In the genomic region with DNA sequence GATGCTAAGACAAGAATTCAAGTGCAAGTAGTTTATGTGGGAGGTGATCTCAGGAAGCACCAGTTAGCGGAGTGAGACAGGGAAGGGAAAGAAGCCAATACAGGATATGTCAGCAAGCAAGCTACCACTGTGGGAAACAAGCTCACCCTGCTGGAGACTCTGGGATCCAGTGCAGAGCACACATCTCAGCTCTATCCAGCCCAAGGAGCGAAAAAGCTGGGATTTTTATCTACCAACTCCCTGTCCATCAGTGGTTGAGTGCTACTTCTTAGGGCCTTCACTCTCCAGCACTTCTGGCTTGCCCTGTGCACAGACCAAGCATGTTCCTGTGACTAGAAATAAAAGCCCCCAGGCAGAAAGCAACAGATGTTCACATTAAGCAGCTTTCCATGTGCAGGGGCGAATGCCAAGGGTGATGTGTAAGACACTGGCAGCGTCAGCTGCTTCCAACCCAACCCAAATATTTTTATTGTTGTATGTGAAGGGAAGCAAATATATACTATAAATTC, we compare ENCODE assay signal across 1 cellular context.
TF ChIP-seq lines count a peak whose summit lies in the region.

No MANE protein-coding gene starts in this region.

TF ChIP-seq in H1, 55 proteins besides CTCF, POLR2A, EP300 and RAD21:
- no peak for TF ChIP-seq CEBPB (IDR thresholded peaks at IDR 0.05; ENCODE audit: low read depth, low read length)
- TF ChIP-seq SRF (IDR thresholded peaks at IDR 0.05; ENCODE audit: low read depth, low read length), result no peak
- TF ChIP-seq TCF12 (IDR thresholded peaks at IDR 0.05; ENCODE audit: low read depth, low read length), result no peak
- TF ChIP-seq TBP (IDR thresholded peaks at IDR 0.05; ENCODE audit: low read depth, low read length), result no peak
- no peak for TF ChIP-seq NRF1 (IDR thresholded peaks at IDR 0.05; ENCODE audit: low read depth, low read length)
- no peak for TF ChIP-seq RFX5 (IDR thresholded peaks at IDR 0.05; ENCODE audit: borderline replicate concordance, low read depth, low read length)
- TF ChIP-seq RNF2 (IDR thresholded peaks at IDR 0.05; ENCODE audit: borderline replicate concordance, low read depth, low read length, missing control alignments, poor library complexity, severe bottlenecking), result no peak
- TF ChIP-seq HDAC6 (IDR thresholded peaks at IDR 0.05; ENCODE audit: low read depth, low read length), result no peak
- TF ChIP-seq TAF7 (optimal IDR thresholded peaks at IDR 0.05; ENCODE audit: borderline replicate concordance, low read depth, low read length), result no peak
- TF ChIP-seq TEAD4 (IDR thresholded peaks at IDR 0.05; ENCODE audit: low read depth, low read length), result no peak
